8 cellular contexts compared by ENCODE assay signal in genomic region chr3:101848326-101848725, GRCh38. TPM values are rescaled to one million over a fixed set of nuclear protein-coding genes. Genes with fewer than 3 reads are reported as not detected.
DNase-seq lines count a peak whose midpoint lies in the region; ATAC-seq and TF ChIP-seq lines count a peak whose summit lies in the region.

No MANE protein-coding gene starts in this region.

- intact Hi-C loops in body of pancreas (cut with DNase I), result no loop called here
- intact Hi-C loops in mucosa of descending colon (cut with DNase I, micrococcal nuclease), result no loop called here

- H3K27me3 Mint-ChIP-seq in activated naive CD4-positive, alpha-beta T cell treated with anti-CD3 and anti-CD28 coated beads, Interleukin-2, amount 10 ng/mL, durations not matched to agents 7 days and 5 days, result no peaks in the 10 kb centered on the region
- H3K27me3 Mint-ChIP-seq in type B pancreatic cell, result no peaks in the 10 kb centered on the region

- H3K4me3 Mint-ChIP-seq in activated naive CD4-positive, alpha-beta T cell treated with anti-CD3 and anti-CD28 coated beads, Interleukin-2, amount 10 ng/mL, durations not matched to agents 7 days and 5 days, result peak overlapping the region; percentile 86
- peak overlapping the region; percentile 88 for H3K4me3 Mint-ChIP-seq in type B pancreatic cell

- H3K9me3 Mint-ChIP-seq in activated naive CD4-positive, alpha-beta T cell treated with anti-CD3 and anti-CD28 coated beads, Interleukin-2, amount 10 ng/mL, durations not matched to agents 7 days and 5 days, result no peaks in the 10 kb centered on the region
- H3K9me3 Mint-ChIP-seq in type B pancreatic cell, result no peaks in the 10 kb centered on the region

- CTCF ChIA-PET in activated naive CD4-positive, alpha-beta T cell treated with anti-CD3 and anti-CD28 coated beads, Interleukin-2, amount 10 ng/mL, durations not matched to agents 7 days and 5 days (lab: Charles Lee), result interaction anchor here (1.1 kb wide), 1 partner anchor 45 kb away, joined by 3 read pairs; no protein-coding TSS in a partner anchor

- peak; percentile 28 for ATAC-seq in body of pancreas
- ATAC-seq in mucosa of descending colon, result peak; percentile 25
- ATAC-seq in GM21825 (IDR thresholded peaks at IDR 0.05; ENCODE audit: unreplicated experiment), result no peak

- peak overlapping the region; percentile 97 to 100 (median 99) for H3K27ac ChIP-seq in body of pancreas

- 8 to 13% methylated on average over 3 of the region's 3 CpGs for WGBS in body of pancreas, 2 donors

- no peak for TF ChIP-seq POLR2A in body of pancreas (IDR thresholded peaks at IDR 0.05)

- H3K4me1 Mint-ChIP-seq in activated naive CD4-positive, alpha-beta T cell treated with anti-CD3 and anti-CD28 coated beads, Interleukin-2, amount 10 ng/mL, durations not matched to agents 7 days and 5 days, result peaks cover 37% of the 10 kb centered on the region
- peaks cover 24% of the 10 kb centered on the region for H3K4me1 Mint-ChIP-seq in type B pancreatic cell (ENCODE audit: unreplicated experiment)

- H3K27me3 ChIP-seq in body of pancreas, result no peaks in the 10 kb centered on the region

- H3K36me3 Mint-ChIP-seq in activated naive CD4-positive, alpha-beta T cell treated with anti-CD3 and anti-CD28 coated beads, Interleukin-2, amount 10 ng/mL, durations not matched to agents 7 days and 5 days, result peaks cover 41% of the 10 kb centered on the region
- peaks cover 29% of the 10 kb centered on the region for H3K36me3 Mint-ChIP-seq in type B pancreatic cell

- TF ChIP-seq CTCF in body of pancreas (IDR thresholded peaks at IDR 0.05), result no peak
- no peak for TF ChIP-seq CTCF in mucosa of descending colon (IDR thresholded peaks at IDR 0.05)
- no peak for TF ChIP-seq CTCF in type B pancreatic cell (conservative IDR thresholded peaks at IDR 0.05)

- no peak for DNase-seq in activated naive CD4-positive, alpha-beta T cell treated with anti-CD3 and anti-CD28 coated beads, Interleukin-2, amount 10 ng/mL, durations not matched to agents 7 days and 5 days
- DNase-seq in activated naive CD4-positive, alpha-beta T cell treated with Interleukin-2 at 50 U/mL for 16 hours, result no peak
- DNase-seq in body of pancreas (no peak), mucosa of descending colon (no peak), type B pancreatic cell (ENCODE audit: extremely low spot score, unreplicated experiment) (no peak), NCI-H2171 treated with DMSO at 0.1 percent for 48 hours (lab: John Stamatoyannopoulos, UW) (no peak), NCI-H1048 (lab: John Stamatoyannopoulos, UW) (no peak)

- H3K4me1 ChIP-seq in body of pancreas (peaks cover 47% of the 10 kb centered on the region), mucosa of descending colon (ENCODE audit: low read depth) (peaks cover 49% of the 10 kb centered on the region)

- H3K36me3 ChIP-seq in body of pancreas (replicated peaks in 1 of 2; ENCODE audit: insufficient read depth in 1 of 2, low read depth in 2 of 2) (peaks cover 0 to 8% of the 10 kb centered on the region in 2 donors), mucosa of descending colon (ENCODE audit: low read depth) (no peaks in the 10 kb centered on the region)

- H3K27ac Mint-ChIP-seq in activated naive CD4-positive, alpha-beta T cell treated with anti-CD3 and anti-CD28 coated beads, Interleukin-2, amount 10 ng/mL, durations not matched to agents 7 days and 5 days, result peak overlapping the region; percentile 89
- H3K27ac Mint-ChIP-seq in type B pancreatic cell, result peak overlapping the region; percentile 96

- no peaks in the 10 kb centered on the region for H3K9me3 ChIP-seq in body of pancreas
- H3K9me3 ChIP-seq in mucosa of descending colon, result no peaks in the 10 kb centered on the region

- no peak overlapping the region for H3K4me3 ChIP-seq in body of pancreas
- H3K4me3 ChIP-seq in mucosa of descending colon, result no peak overlapping the region

RNA-seq across cellular contexts. Expression of gene NFKBIZ, which starts 1.0 kb away (rescaled TPM):
- total RNA-seq in body of pancreas (10 to 100 TPM; 30.1 to 92.3 TPM), mucosa of descending colon (10 to 100 TPM; 85.0 to 97.5 (median 91.5) TPM), type B pancreatic cell (ENCODE audit: low replicate concordance) (54.1 and 87.6 TPM in 2 replicates)
